In the genomic region with DNA sequence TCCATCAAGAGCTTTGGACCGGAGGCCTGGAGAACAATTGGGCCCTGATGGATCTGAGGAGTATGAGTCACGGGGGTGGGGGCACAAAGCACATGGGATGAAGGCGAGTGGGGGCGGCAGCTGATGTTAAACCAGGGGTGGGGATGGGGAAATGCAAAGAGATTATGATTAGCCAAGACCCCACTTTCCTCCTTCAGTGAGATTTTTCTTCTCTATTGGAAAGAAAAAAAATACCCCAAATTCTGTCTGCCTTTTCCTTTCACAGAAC, we compare ENCODE assay signal across 2 cellular contexts.
TF ChIP-seq lines count a peak whose summit lies in the region.

No MANE protein-coding gene starts in this region.

TF ChIP-seq in HepG2, 621 proteins besides CTCF, POLR2A, EP300 and RAD21:
- no peak for TF ChIP-seq ZNF720 (CRISPR knock-in tag; IDR thresholded peaks at IDR 0.05)
- TF ChIP-seq, protein P1, sequence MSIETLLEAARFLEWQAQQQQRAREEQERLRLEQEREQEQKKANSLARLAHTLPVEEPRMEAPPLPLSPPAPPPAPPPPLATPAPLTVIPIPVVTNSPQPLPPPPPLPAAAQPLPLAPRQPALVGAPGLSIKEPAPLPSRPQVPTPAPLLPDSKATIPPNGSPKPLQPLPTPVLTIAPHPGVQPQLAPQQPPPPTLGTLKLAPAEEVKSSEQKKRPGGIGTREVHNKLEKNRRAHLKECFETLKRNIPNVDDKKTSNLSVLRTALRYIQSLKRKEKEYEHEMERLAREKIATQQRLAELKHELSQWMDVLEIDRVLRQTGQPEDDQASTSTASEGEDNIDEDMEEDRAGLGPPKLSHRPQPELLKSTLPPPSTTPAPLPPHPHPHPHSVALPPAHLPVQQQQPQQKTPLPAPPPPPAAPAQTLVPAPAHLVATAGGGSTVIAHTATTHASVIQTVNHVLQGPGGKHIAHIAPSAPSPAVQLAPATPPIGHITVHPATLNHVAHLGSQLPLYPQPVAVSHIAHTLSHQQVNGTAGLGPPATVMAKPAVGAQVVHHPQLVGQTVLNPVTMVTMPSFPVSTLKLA (IDR thresholded peaks at IDR 0.05) = peak; percentile 30; the same call in 1 of the 2 replicates
TF ChIP-seq in HepG2: peak in this region for 1.

TF ChIP-seq in K562, 482 proteins besides CTCF, POLR2A, EP300 and RAD21:
- TF ChIP-seq EGR1 (conservative IDR thresholded peaks at IDR 0.05) (0 out of 2 replicates have a peak, but pooled peaks have one; percentile 23), NFIC (IDR thresholded peaks at IDR 0.05) (no peak)
- TF ChIP-seq, protein P2, sequence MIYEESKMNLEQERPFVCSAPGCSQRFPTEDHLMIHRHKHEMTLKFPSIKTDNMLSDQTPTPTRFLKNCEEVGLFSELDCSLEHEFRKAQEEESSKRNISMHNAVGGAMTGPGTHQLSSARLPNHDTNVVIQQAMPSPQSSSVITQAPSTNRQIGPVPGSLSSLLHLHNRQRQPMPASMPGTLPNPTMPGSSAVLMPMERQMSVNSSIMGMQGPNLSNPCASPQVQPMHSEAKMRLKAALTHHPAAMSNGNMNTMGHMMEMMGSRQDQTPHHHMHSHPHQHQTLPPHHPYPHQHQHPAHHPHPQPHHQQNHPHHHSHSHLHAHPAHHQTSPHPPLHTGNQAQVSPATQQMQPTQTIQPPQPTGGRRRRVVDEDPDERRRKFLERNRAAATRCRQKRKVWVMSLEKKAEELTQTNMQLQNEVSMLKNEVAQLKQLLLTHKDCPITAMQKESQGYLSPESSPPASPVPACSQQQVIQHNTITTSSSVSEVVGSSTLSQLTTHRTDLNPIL (CRISPR knock-in tag; IDR thresholded peaks at IDR 0.05) = no peak
